ENCODE assay signal across 20 cellular contexts in the genomic region with DNA sequence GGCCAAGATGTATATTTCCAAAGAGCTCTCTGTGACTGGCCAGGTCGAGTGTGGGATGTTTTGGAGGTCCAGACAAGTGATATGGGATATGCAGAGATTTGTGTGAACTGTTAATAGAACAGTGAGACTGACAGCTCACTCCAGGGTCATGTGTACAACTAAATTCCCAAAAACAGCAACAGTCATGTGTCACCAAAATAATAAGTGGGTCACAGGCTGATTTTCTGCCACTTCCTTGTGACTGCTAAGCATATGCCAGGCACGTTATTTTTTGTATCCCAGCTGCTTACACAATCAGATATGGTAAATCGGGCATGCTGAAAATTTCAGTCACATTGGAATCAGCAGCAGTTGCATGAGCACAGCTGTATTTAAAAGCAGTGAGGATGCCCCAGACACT.
DNase-seq lines count a peak whose midpoint lies in the region; ATAC-seq and TF ChIP-seq lines count a peak whose summit lies in the region.
"Had no signal": no experiment of that assay in that cellular context is flagged by ENCODE, and none has a peak within 500 bp of the region (broad histone marks: within the 10 kb centered on the region; RNA-seq: fewer than 3 reads in every experiment).

No MANE protein-coding gene starts in this region.

- DNase-seq in cerebellar cortex (ENCODE audit: low spot score), result peak; percentile 57
- DNase-seq in Right ventricle myocardium superior, result no peak
- DNase-seq in myocyte (ENCODE audit: low read depth), result peak; percentile 21
- DNase-seq in thoracic aorta (ENCODE audit: low spot score), result no peak
- DNase-seq in NCI-H187 (lab: John Stamatoyannopoulos, UW), result no peak
- no peak for DNase-seq in dorsolateral prefrontal cortex
- DNase-seq: CD8-positive, alpha-beta memory T cell; DMS79; GM23248; HCEC 1CT; MV-4-11; NCI-H1417 treated with DMSO at 0.1 percent for 48 hours; NCI-H2029; NCI-H510A treated with DMSO at 0.1 percent for 48 hours; NCI-H82; PC-9 had no signal

- ATAC-seq in Right ventricle myocardium superior (ENCODE audit: poor library complexity) (peak; percentile 55), thoracic aorta (ENCODE audit: insufficient number of reproducible peaks, low FRiP score, low read depth) (no peak), GM19463 (IDR thresholded peaks at IDR 0.05; ENCODE audit: unreplicated experiment) (no peak)
- no peak for ATAC-seq in activated CD4-positive, CD25-positive, alpha-beta regulatory T cell treated with anti-CD3 and anti-CD28 coated beads, Interleukin-2, amount 50 U/mL, for 24 hours
- ATAC-seq: K562 had no signal

- H3K27ac ChIP-seq in thoracic aorta (peak overlapping the region in 1 of 2 donors; percentile 31), dorsolateral prefrontal cortex (peak overlapping the region in 10 of 59 donors; percentile 3 to 47 (median 18))
- H3K27ac ChIP-seq: BLaER1, GM23248, PC-9 had no signal

- TF ChIP-seq CTCF in thoracic aorta (IDR thresholded peaks at IDR 0.05) (no peak), dorsolateral prefrontal cortex (IDR thresholded peaks at IDR 0.05 in 54 of 56, conservative IDR thresholded peaks at IDR 0.05 in 2 of 56; ENCODE audit: low read depth in 1 of 56, partially characterized antibody in 56 of 56) (no peak)

- peaks cover 14 to 30% of the 10 kb centered on the region in 2 donors for H3K4me1 ChIP-seq in thoracic aorta (ENCODE audit: control insufficient read depth in 1 of 2, low read depth in 2 of 2)
- H3K4me1 ChIP-seq: BLaER1 had no signal

- intact Hi-C loops in Right ventricle myocardium superior (cut with DNase I) (no loop called here), dorsolateral prefrontal cortex (cut with DNase I) (no loop called here)

- H3K36me3 ChIP-seq in thoracic aorta, result no peaks in the 10 kb centered on the region
- H3K36me3 ChIP-seq: BLaER1 had no signal

- no peaks in the 10 kb centered on the region for H3K9me3 ChIP-seq in thoracic aorta
- H3K9me3 ChIP-seq: BLaER1 had no signal

- H3K27me3 ChIP-seq in thoracic aorta (replicated peaks; ENCODE audit: insufficient read depth) (no peaks in the 10 kb centered on the region), dorsolateral prefrontal cortex (no peaks in the 10 kb centered on the region)
- H3K27me3 ChIP-seq: BLaER1 had no signal

- peak overlapping the region; percentile 7 for H3K4me3 ChIP-seq in thoracic aorta
- peak overlapping the region in 1 of 59 donors; percentile 12 for H3K4me3 ChIP-seq in dorsolateral prefrontal cortex
- H3K4me3 ChIP-seq: BLaER1, GM23248, K562, PC-9 had no signal

Comparison
In these comparisons a context has a peak if more than half of its experiments do, and no peak if none do; other contexts are left out.
1. DNase-seq: peak in cerebellar cortex (single experiment) and myocyte (single experiment); none in Right ventricle myocardium superior (single experiment), thoracic aorta (single experiment), NCI-H187 (0 of 2) and dorsolateral prefrontal cortex (0 of 10).